ENCODE assay signal across 16 cellular contexts in genomic region chr13:73230714-73231113, GRCh38.
A peak's percentile ranks its signal among the peaks of the same experiment; 100 is the strongest.
DNase-seq lines count a peak whose midpoint lies in the region; ATAC-seq, FAIRE-seq and TF ChIP-seq lines count a peak whose summit lies in the region.
"Had no signal": no experiment of that assay in that cellular context is flagged by ENCODE, and none has a peak within 500 bp of the region (broad histone marks: within the 10 kb centered on the region; RNA-seq: fewer than 3 reads in every experiment).

No MANE protein-coding gene starts in this region.

- no peak for TF ChIP-seq RAD21 in HepG2 (CRISPR knock-in tag; IDR thresholded peaks at IDR 0.05)

- TF ChIP-seq EP300 in HepG2 (IDR thresholded peaks at IDR 0.05; ENCODE audit: low read depth in 2 of 2, low read length in 2 of 2) (no peak), HepG2 (CRISPR knock-in tag; IDR thresholded peaks at IDR 0.05; ENCODE audit: borderline replicate concordance) (no peak)

- ATAC-seq in effector memory CD8-positive, alpha-beta T cell (replicated peaks) = peak; percentile 67
- ATAC-seq in HepG2 = no peak
- ATAC-seq: heart right ventricle had no signal

- POLR2A ChIA-PET in HepG2 (lab: Yijun Ruan, JAX) (no interaction called here), Caco-2 (lab: Charles Lee) (no interaction called here)

- H2AFZ ChIP-seq in OCI-LY3 (ENCODE audit: low read depth, low read length) = peak overlapping the region; percentile 85
- H2AFZ ChIP-seq in HepG2 (ENCODE audit: low read length) = no peak overlapping the region
- H2AFZ ChIP-seq: PC-9 had no signal

- intact Hi-C loops in HepG2 (cut with micrococcal nuclease; ENCODE audit: unreplicated experiment) (no loop called here), Caco-2 (cut with micrococcal nuclease; ENCODE audit: unreplicated experiment) (no loop called here)

- H3K27me3 Mint-ChIP-seq in effector memory CD8-positive, alpha-beta T cell = peaks cover 0 to 13% of the 10 kb centered on the region in 2 donors
- H3K27me3 Mint-ChIP-seq in Caco-2 (ENCODE audit: insufficient read depth, unreplicated experiment) (no peaks in the 10 kb centered on the region), endothelial cell (ENCODE audit: unreplicated experiment) (peaks cover 1% of the 10 kb centered on the region)

- H3K27ac ChIP-seq in OCI-LY3 (ENCODE audit: low read length) (peak overlapping the region; percentile 67), HepG2 (ENCODE audit: extremely low read length, insufficient read depth, low read length) (no peak overlapping the region)
- H3K27ac ChIP-seq: heart right ventricle, PC-9, tibial nerve had no signal

- H3K9ac ChIP-seq in OCI-LY3 (ENCODE audit: low read length) (peak overlapping the region; percentile 11; the same call in 1 of the 2 replicates), HepG2 (ENCODE audit: insufficient read depth, low read depth, low read length) (no peak overlapping the region)

- no peaks in the 10 kb centered on the region for H4K20me1 ChIP-seq in OCI-LY3 (ENCODE audit: insufficient read depth, low read length)
- no peaks in the 10 kb centered on the region for H4K20me1 ChIP-seq in HepG2 (ENCODE audit: insufficient read depth, low read length)

- H3K36me3 Mint-ChIP-seq in effector memory CD8-positive, alpha-beta T cell (ENCODE audit: insufficient read depth) = no peaks in the 10 kb centered on the region
- H3K36me3 Mint-ChIP-seq in Caco-2 (ENCODE audit: insufficient read depth, unreplicated experiment) (no peaks in the 10 kb centered on the region), endothelial cell (ENCODE audit: low read depth, unreplicated experiment) (no peaks in the 10 kb centered on the region)

- H3K4me3 ChIP-seq in OCI-LY3 (ENCODE audit: low read length) (peak overlapping the region; percentile 19; the same call in 1 of the 2 replicates), HepG2 (replicated peaks in 1 of 3; ENCODE audit: insufficient read depth in 1 of 3, low read depth in 2 of 3, low read length in 3 of 3) (no peak overlapping the region), Caco-2 (ENCODE audit: low read depth, low read length) (no peak overlapping the region)
- H3K4me3 ChIP-seq: heart right ventricle, PC-9, tibial nerve had no signal

- H3K27ac Mint-ChIP-seq in effector memory CD8-positive, alpha-beta T cell = no peak overlapping the region
- H3K27ac Mint-ChIP-seq in Caco-2 (ENCODE audit: unreplicated experiment) = no peak overlapping the region
- H3K27ac Mint-ChIP-seq in endothelial cell (ENCODE audit: unreplicated experiment) = no peak overlapping the region
- H3K27ac Mint-ChIP-seq: T-helper 2 cell treated with Interferon-gamma antibody and Interleukin-4, amounts not matched to agents 5 μg/mL and 100 μg/mL, for 36 hours had no signal

- CTCF ChIA-PET in HepG2 (lab: Yijun Ruan, JAX; ENCODE audit: low intra/inter-chr PET ratio, low total read pairs) = no interaction called here
- CTCF ChIA-PET in Caco-2 (lab: Charles Lee) = interaction anchor here (0.6 kb wide), 1 partner anchor 89 kb away, joined by 3 read pairs; no protein-coding TSS in a partner anchor

- H3K9me3 ChIP-seq in OCI-LY3 (ENCODE audit: insufficient read depth, low read length) (peaks cover 4% of the 10 kb centered on the region; the same call in 1 of the 2 replicates), HepG2 (ENCODE audit: low read length) (no peaks in the 10 kb centered on the region), Caco-2 (no peaks in the 10 kb centered on the region)
- H3K9me3 ChIP-seq: BE2C, heart right ventricle, tibial nerve had no signal

- no peak for FAIRE-seq in HepG2 (lab: Jason Lieb, UNC)

- H3K4me3 Mint-ChIP-seq in effector memory CD8-positive, alpha-beta T cell = no peak overlapping the region
- no peak overlapping the region for H3K4me3 Mint-ChIP-seq in Caco-2 (ENCODE audit: unreplicated experiment)
- no peak overlapping the region for H3K4me3 Mint-ChIP-seq in endothelial cell (ENCODE audit: unreplicated experiment)
- H3K4me3 Mint-ChIP-seq: T-helper 2 cell treated with Interferon-gamma antibody and Interleukin-4, amounts not matched to agents 5 μg/mL and 100 μg/mL, for 36 hours had no signal

- BruUV-seq in HepG2 (replicated peaks; lab: Mats Ljungman, UMichigan) = no TSS peak
- BruUV-seq in Caco-2 (replicated peaks; lab: Mats Ljungman, UMichigan) = no TSS peak

- 73% methylated on average over 3 of the region's 3 CpGs for WGBS in HepG2 (ENCODE audit: low lambda C conversion rate)

- H3K4me1 Mint-ChIP-seq in effector memory CD8-positive, alpha-beta T cell (ENCODE audit: low read depth in 2 of 2) = peaks cover 3 to 14% of the 10 kb centered on the region in 2 donors
- H3K4me1 Mint-ChIP-seq in Caco-2 (ENCODE audit: low read depth, unreplicated experiment) (no peaks in the 10 kb centered on the region), endothelial cell (ENCODE audit: unreplicated experiment) (no peaks in the 10 kb centered on the region)

- H3K79me2 ChIP-seq in OCI-LY3 (ENCODE audit: low read length) = no peaks in the 10 kb centered on the region
- H3K79me2 ChIP-seq in HepG2 (ENCODE audit: insufficient read depth, low read length) = no peaks in the 10 kb centered on the region

- H3K4me2 ChIP-seq in OCI-LY3 (ENCODE audit: low read length) (peak overlapping the region; percentile 62), HepG2 (ENCODE audit: low read depth, low read length) (no peak overlapping the region)
- H3K4me2 ChIP-seq: PC-9 had no signal

- peak in 4 of 6 experiments; percentile 18 to 41 (median 27) for DNase-seq in stimulated activated naive CD4-positive, alpha-beta T cell (lab: John Stamatoyannopoulos, UW)
- no peak for DNase-seq in stimulated activated naive CD4-positive, alpha-beta T cell treated with Interleukin-2 at 50 U/mL for 16 hours (lab: John Stamatoyannopoulos, UW)
- no peak for DNase-seq in effector memory CD8-positive, alpha-beta T cell
- no peak for DNase-seq in activated CD4-positive, CD25-positive, alpha-beta regulatory T cell (lab: John Stamatoyannopoulos, UW)
- no peak for DNase-seq in HepG2 (ENCODE audit: low spot score)
- no peak for DNase-seq in Caco-2
- no peak for DNase-seq in endothelial cell (ENCODE audit: low spot score)
- DNase-seq: BE2C; erythroblast; heart right ventricle; NCI-H2171 treated with DMSO at 0.1 percent for 48 hours; PC-9; stimulated activated CD8-positive, alpha-beta memory T cell treated with anti-CD3 and anti-CD28 coated beads, Interleukin-4, amount 100 ng/mL, for 48 hours had no signal

- H3K4me1 ChIP-seq in OCI-LY3 (ENCODE audit: low read length) (peaks cover 36% of the 10 kb centered on the region), HepG2 (ENCODE audit: insufficient read depth, low read length) (peaks cover 8% of the 10 kb centered on the region), Caco-2 (peaks cover 5% of the 10 kb centered on the region; the same call in 1 of the 2 replicates)
- H3K4me1 ChIP-seq: BE2C, tibial nerve had no signal

- no peaks in the 10 kb centered on the region for H3K9me3 Mint-ChIP-seq in effector memory CD8-positive, alpha-beta T cell
- H3K9me3 Mint-ChIP-seq in Caco-2 (ENCODE audit: unreplicated experiment) (peaks cover 14% of the 10 kb centered on the region), endothelial cell (ENCODE audit: unreplicated experiment) (no peaks in the 10 kb centered on the region)

- in situ Hi-C loops in HepG2 (cut with HindIII; ENCODE audit: extremely low pct_ligation_motif_present, low pct_unique_long_range_greater_than_20kb) = no loop called here

- H3K27me3 ChIP-seq in OCI-LY3 (ENCODE audit: low read depth, low read length) = no peaks in the 10 kb centered on the region
- no peaks in the 10 kb centered on the region for H3K27me3 ChIP-seq in HepG2 (ENCODE audit: control insufficient read depth in 1 of 2, insufficient read depth in 2 of 2, low read length in 2 of 2)
- no peaks in the 10 kb centered on the region for H3K27me3 ChIP-seq in Caco-2 (replicated peaks; ENCODE audit: control insufficient read depth, insufficient read depth, low read length)
- H3K27me3 ChIP-seq: heart right ventricle, tibial nerve had no signal

- no peak for TF ChIP-seq POLR2A in HepG2 (IDR thresholded peaks at IDR 0.05; ENCODE audit: insufficient read depth in 1 of 2, low read depth in 2 of 2, low read length in 2 of 2)

- no peak for TF ChIP-seq CTCF in OCI-LY3 (IDR thresholded peaks at IDR 0.05; ENCODE audit: low read depth, low read length)
- no peak for TF ChIP-seq CTCF in HepG2 (CRISPR knock-in tag; IDR thresholded peaks at IDR 0.05)
- TF ChIP-seq CTCF in Caco-2 (IDR thresholded peaks at IDR 0.05; ENCODE audit: insufficient read depth in 1 of 2, low read depth in 1 of 2, low read length in 1 of 2, severe bottlenecking in 1 of 2, unreplicated experiment in 1 of 2) = no peak
- no peak for TF ChIP-seq CTCF in endothelial cell (IDR thresholded peaks at IDR 0.05; ENCODE audit: unreplicated experiment)

- no peaks in the 10 kb centered on the region for H3K36me3 ChIP-seq in OCI-LY3 (replicated peaks; ENCODE audit: low read depth, low read length)
- H3K36me3 ChIP-seq in HepG2 (replicated peaks in 1 of 2; ENCODE audit: control insufficient read depth in 1 of 2, insufficient read depth in 2 of 2, low read length in 2 of 2) = no peaks in the 10 kb centered on the region
- no peaks in the 10 kb centered on the region for H3K36me3 ChIP-seq in Caco-2 (ENCODE audit: control insufficient read depth, insufficient read depth, low read length)
- H3K36me3 ChIP-seq: BE2C, heart right ventricle, tibial nerve had no signal

TF ChIP-seq in HepG2, 621 proteins besides CTCF, POLR2A, EP300 and RAD21 (continues in another document):
- TF ChIP-seq ZNF598 (CRISPR knock-in tag; IDR thresholded peaks at IDR 0.05; ENCODE audit: borderline replicate concordance) (no peak), ZNF251 (CRISPR knock-in tag; IDR thresholded peaks at IDR 0.05) (no peak), TMF1 (CRISPR knock-in tag; IDR thresholded peaks at IDR 0.05; ENCODE audit: low read depth) (no peak), NBN (conservative IDR thresholded peaks at IDR 0.05) (no peak), SNRNP70 (IDR thresholded peaks at IDR 0.05; ENCODE audit: low read depth, low read length) (no peak), BRCA1 (CRISPR knock-in tag; IDR thresholded peaks at IDR 0.05) (no peak)

Comparison
In these comparisons a context has a peak if more than half of its experiments do, and no peak if none do; other contexts are left out.
1. DNase-seq: peak in stimulated activated naive CD4-positive, alpha-beta T cell (4 of 6); none in stimulated activated naive CD4-positive, alpha-beta T cell treated with Interleukin-2 at 50 U/mL for 16 hours (single experiment), effector memory CD8-positive, alpha-beta T cell (0 of 3), activated CD4-positive, CD25-positive, alpha-beta regulatory T cell (0 of 4), HepG2 (single experiment), Caco-2 (0 of 2) and endothelial cell (single experiment).